ENCODE assay signal across 21 cellular contexts in genomic region chr18:49495074-49495473, GRCh38. TPM values are rescaled to one million over a fixed set of nuclear protein-coding genes. Genes with fewer than 3 reads are reported as not detected.
DNase-seq lines count a peak whose midpoint lies in the region; ATAC-seq and TF ChIP-seq lines count a peak whose summit lies in the region.
"Had no signal": no experiment of that assay in that cellular context is flagged by ENCODE, and none has a peak within 500 bp of the region (broad histone marks: within the 10 kb centered on the region; RNA-seq: fewer than 3 reads in every experiment).

No MANE protein-coding gene starts in this region.

- H2BK15ac ChIP-seq in H9 (ENCODE audit: low read depth, low read length) (no peak overlapping the region), mesenchymal stem cell (ENCODE audit: low read depth, poor library complexity, severe bottlenecking) (no peak overlapping the region)

- no peak overlapping the region for H3K14ac ChIP-seq in H9 (ENCODE audit: insufficient read depth, low read length)
- no peak overlapping the region for H3K14ac ChIP-seq in mesenchymal stem cell (ENCODE audit: low read length in 2 of 2)

- H3K27ac ChIP-seq in A673 (ENCODE audit: low read depth, low read length, poor library complexity, severe bottlenecking) (peak overlapping the region; percentile 29), H9 (ENCODE audit: insufficient read length, low read depth, low read length) (no peak overlapping the region), endodermal cell (ENCODE audit: low read depth, low read length) (no peak overlapping the region), mesenchymal stem cell (ENCODE audit: low read length, poor library complexity, severe bottlenecking) (no peak overlapping the region)
- H3K27ac ChIP-seq: Peyer's patch, SJCRH30 had no signal

- H2AFZ ChIP-seq in H9 (ENCODE audit: low read length) (no peak overlapping the region), mesenchymal stem cell (ENCODE audit: low read depth, low read length) (no peak overlapping the region)

- BruUV-seq in A673 (replicated peaks; lab: Mats Ljungman, UMichigan): no TSS peak

- H3K9me3 ChIP-seq in A673 (ENCODE audit: low read depth, low read length, poor library complexity, severe bottlenecking) (no peaks in the 10 kb centered on the region), H9 (ENCODE audit: control insufficient read depth, low read depth, low read length) (no peaks in the 10 kb centered on the region), endodermal cell (ENCODE audit: control insufficient read depth, low read length) (no peaks in the 10 kb centered on the region), mesenchymal stem cell (ENCODE audit: control insufficient read depth, low read length) (no peaks in the 10 kb centered on the region)
- H3K9me3 ChIP-seq: BE2C, Peyer's patch, SJCRH30 had no signal

- H3K79me1 ChIP-seq in H9 (ENCODE audit: insufficient read depth, low read depth, low read length, poor library complexity, severe bottlenecking) (no peaks in the 10 kb centered on the region), mesenchymal stem cell (replicated peaks; ENCODE audit: low read length, poor library complexity, severe bottlenecking) (no peaks in the 10 kb centered on the region)

- H3K4me3 ChIP-seq in A673 (ENCODE audit: low read depth, low read length, poor library complexity, severe bottlenecking): no peak overlapping the region
- H3K4me3 ChIP-seq in endodermal cell (ENCODE audit: low read length): peak overlapping the region; percentile 19
- no peak overlapping the region for H3K4me3 ChIP-seq in mesenchymal stem cell (ENCODE audit: insufficient read depth in 1 of 2, low read depth in 1 of 2, low read length in 2 of 2)
- H3K4me3 ChIP-seq: GM12878, Peyer's patch, SJCRH30 had no signal

- H3K36me3 Mint-ChIP-seq in H9 (ENCODE audit: insufficient read depth in 1 of 3, low read depth in 3 of 3): peaks cover 19 to 22% (median 20%) of the 10 kb centered on the region in 3 experiments
- H3K36me3 Mint-ChIP-seq in endodermal cell (ENCODE audit: low read depth): peaks cover 19% of the 10 kb centered on the region
- peaks cover 19% of the 10 kb centered on the region for H3K36me3 Mint-ChIP-seq in activated CD4-positive, alpha-beta memory T cell treated with anti-CD3 and anti-CD28 coated beads, Interleukin-2, amount 10 ng/mL, durations not matched to agents 7 days and 5 days (ENCODE audit: low read depth)
- no peaks in the 10 kb centered on the region for H3K36me3 Mint-ChIP-seq in glutamatergic neuron (ENCODE audit: unreplicated experiment)
- peaks cover 11 to 18% (median 11%) of the 10 kb centered on the region in 3 donors for H3K36me3 Mint-ChIP-seq in immature natural killer cell

- H3K4me3 Mint-ChIP-seq in H9 (peak overlapping the region in 1 of 2 experiments; percentile 7; a peak in 1 of 5 replicates), endodermal cell (no peak overlapping the region), glutamatergic neuron (ENCODE audit: unreplicated experiment) (no peak overlapping the region), immature natural killer cell (no peak overlapping the region)
- H3K4me3 Mint-ChIP-seq in activated CD4-positive, alpha-beta memory T cell treated with anti-CD3 and anti-CD28 coated beads, Interleukin-2, amount 10 ng/mL, durations not matched to agents 7 days and 5 days: no peak overlapping the region

- POLR2A ChIA-PET in A673 (lab: Charles Lee; ENCODE audit: low non-redundant PET): no interaction called here
- POLR2A ChIA-PET in activated CD4-positive, alpha-beta memory T cell treated with anti-CD3 and anti-CD28 coated beads, Interleukin-2, amount 10 ng/mL, durations not matched to agents 7 days and 5 days (lab: Charles Lee): interaction anchor here (3.2 kb wide), 1 partner anchor 8 kb away, joined by 14 read pairs; the partner anchor contains the start of gene C18orf32

- ATAC-seq in GM18498 (IDR thresholded peaks at IDR 0.05; ENCODE audit: unreplicated experiment): no peak
- ATAC-seq: GM12878 had no signal

- H3K18ac ChIP-seq in H9 (ENCODE audit: insufficient read length, low read depth, low read length) (no peak overlapping the region), mesenchymal stem cell (ENCODE audit: low read depth in 1 of 2, low read length in 2 of 2) (no peak overlapping the region)

- H2BK12ac ChIP-seq in H9 (ENCODE audit: insufficient read length, low read depth, low read length) (no peak overlapping the region), mesenchymal stem cell (ENCODE audit: low read length in 2 of 2) (no peak overlapping the region)

- H3K9ac ChIP-seq in H9 (ENCODE audit: extremely low read depth, insufficient read length, low read length) (no peak overlapping the region), endodermal cell (ENCODE audit: extremely low read depth, low read length, poor library complexity, severe bottlenecking) (no peak overlapping the region), mesenchymal stem cell (ENCODE audit: low read length) (peak overlapping the region; percentile 21)

- WGBS in H9 (ENCODE audit: extremely low coverage, insufficient read length, low lambda C conversion rate): no CpG with 5 or more reads among the region's 3 CpGs
- 69% methylated on average over 3 of the region's 3 CpGs; no CpG with 5 or more reads in 1 of the 2 experiments for WGBS in endodermal cell (ENCODE audit: insufficient coverage in 1 of 2, insufficient read length in 1 of 2), 2 experiments
- 61% methylated on average over 2 of the region's 3 CpGs for WGBS in mesenchymal stem cell

- no peak overlapping the region for H3T11ph ChIP-seq in H9 (ENCODE audit: low read length)

- H3K23me2 ChIP-seq in H9 (ENCODE audit: insufficient read length, low read depth, low read length, poor library complexity, severe bottlenecking): no peaks in the 10 kb centered on the region

- DNase-seq in A673 (ENCODE audit: low spot score) (no peak), H9 (peak; percentile 48), endodermal cell (peak; percentile 74), mesenchymal stem cell (no peak), glutamatergic neuron (no peak), immature natural killer cell (no peak)
- DNase-seq in activated CD4-positive, alpha-beta memory T cell treated with anti-CD3 and anti-CD28 coated beads, Interleukin-2, amount 10 ng/mL, durations not matched to agents 7 days and 5 days: no peak
- DNase-seq: BE2C; CD4-positive, CD25-positive, alpha-beta regulatory T cell; COR-L47; DMS79 treated with DMSO at 0.1 percent for 48 hours; GOT3; IMR-90; NCI-H1417 treated with DMSO at 0.1 percent for 48 hours; NCI-H187; NCI-H446; NCI-H526; Peyer's patch; SJCRH30 had no signal

- no peak overlapping the region for H2BK20ac ChIP-seq in H9 (ENCODE audit: low read depth, low read length, poor library complexity, severe bottlenecking)

- H2AK5ac ChIP-seq in H9 (ENCODE audit: insufficient read length, low read length) (no peak overlapping the region), mesenchymal stem cell (ENCODE audit: low read length, severe bottlenecking) (no peak overlapping the region)

- H3K36me3 ChIP-seq in A673 (ENCODE audit: insufficient read depth, low read length, poor library complexity, severe bottlenecking): peaks cover 17% of the 10 kb centered on the region
- H3K36me3 ChIP-seq in endodermal cell (ENCODE audit: control insufficient read depth, insufficient read depth, low read length): peaks cover 15% of the 10 kb centered on the region
- H3K36me3 ChIP-seq in mesenchymal stem cell (ENCODE audit: control insufficient read depth in 1 of 2, insufficient read depth in 2 of 2, low read depth in 1 of 2, low read length in 2 of 2): peaks cover 0 to 16% of the 10 kb centered on the region in 2 experiments

- H3K4ac ChIP-seq in H9 (ENCODE audit: low read depth, low read length): no peak overlapping the region
- no peak overlapping the region for H3K4ac ChIP-seq in mesenchymal stem cell (ENCODE audit: low read depth in 1 of 2, low read length in 2 of 2)

- H3K27ac Mint-ChIP-seq in H9: peak overlapping the region in 1 of 3 experiments; percentile 36; a peak in 1 of 7 replicates
- H3K27ac Mint-ChIP-seq in endodermal cell: peak overlapping the region; percentile 4
- no peak overlapping the region for H3K27ac Mint-ChIP-seq in activated CD4-positive, alpha-beta memory T cell treated with anti-CD3 and anti-CD28 coated beads, Interleukin-2, amount 10 ng/mL, durations not matched to agents 7 days and 5 days
- H3K27ac Mint-ChIP-seq in glutamatergic neuron (ENCODE audit: unreplicated experiment): no peak overlapping the region
- H3K27ac Mint-ChIP-seq in immature natural killer cell: no peak overlapping the region

- peaks cover 24% of the 10 kb centered on the region for H3K4me1 ChIP-seq in A673 (ENCODE audit: insufficient read depth, low read length, poor library complexity, severe bottlenecking)
- H3K4me1 ChIP-seq in H9 (ENCODE audit: insufficient read depth, low read length): peaks cover 2% of the 10 kb centered on the region; the same call in 1 of the 2 replicates
- H3K4me1 ChIP-seq in endodermal cell (ENCODE audit: control insufficient read depth, insufficient read depth, low read length): peaks cover 9% of the 10 kb centered on the region
- peaks cover 1% of the 10 kb centered on the region for H3K4me1 ChIP-seq in mesenchymal stem cell (ENCODE audit: control insufficient read depth, insufficient read depth, low read depth, low read length)
- H3K4me1 ChIP-seq: BE2C had no signal

- H3K4me2 ChIP-seq in H9 (ENCODE audit: insufficient read depth, insufficient read length, low read length): no peak overlapping the region
- H3K4me2 ChIP-seq in mesenchymal stem cell (ENCODE audit: low read length, poor library complexity, severe bottlenecking): no peak overlapping the region

- no peaks in the 10 kb centered on the region; the same call in 1 of the 2 replicates for H3K27me3 Mint-ChIP-seq in H9 (ENCODE audit: low read depth)
- H3K27me3 Mint-ChIP-seq in endodermal cell (ENCODE audit: insufficient read depth): no peaks in the 10 kb centered on the region
- H3K27me3 Mint-ChIP-seq in activated CD4-positive, alpha-beta memory T cell treated with anti-CD3 and anti-CD28 coated beads, Interleukin-2, amount 10 ng/mL, durations not matched to agents 7 days and 5 days: peaks cover 9% of the 10 kb centered on the region
- peaks cover 2% of the 10 kb centered on the region for H3K27me3 Mint-ChIP-seq in glutamatergic neuron (ENCODE audit: unreplicated experiment)
- peaks cover under 1 to 13% (median 5%) of the 10 kb centered on the region in 3 donors for H3K27me3 Mint-ChIP-seq in immature natural killer cell (ENCODE audit: low read depth in 3 of 3)

- no peak overlapping the region for H3K23ac ChIP-seq in H9 (ENCODE audit: insufficient read length, low read depth, low read length)
- H3K23ac ChIP-seq in mesenchymal stem cell (ENCODE audit: low read length in 2 of 2): no peak overlapping the region

- H4K8ac ChIP-seq in H9 (replicated peaks; ENCODE audit: insufficient read length, low read depth, low read length) (no peak overlapping the region), mesenchymal stem cell (ENCODE audit: low read length) (no peak overlapping the region)

- H3K27me3 ChIP-seq in A673 (replicated peaks; ENCODE audit: insufficient read depth, low read depth, low read length, poor library complexity): no peaks in the 10 kb centered on the region
- no peaks in the 10 kb centered on the region for H3K27me3 ChIP-seq in H9 (ENCODE audit: insufficient read depth, low read length)
- H3K27me3 ChIP-seq in endodermal cell (ENCODE audit: control insufficient read depth, insufficient read depth, low read length, poor library complexity, severe bottlenecking): no peaks in the 10 kb centered on the region
- no peaks in the 10 kb centered on the region for H3K27me3 ChIP-seq in mesenchymal stem cell (ENCODE audit: control insufficient read depth in 1 of 2, insufficient read depth in 1 of 2, low read length in 2 of 2)
- H3K27me3 ChIP-seq: BE2C, Peyer's patch, SJCRH30 had no signal

- intact Hi-C loops in A673 (cut with micrococcal nuclease; ENCODE audit: unreplicated experiment): no loop called here

- H2BK5ac ChIP-seq in H9 (ENCODE audit: insufficient read length, low read length) (no peak overlapping the region), mesenchymal stem cell (ENCODE audit: low read depth, low read length, poor library complexity, severe bottlenecking) (no peak overlapping the region)

- peaks cover 0 to 3% of the 10 kb centered on the region in 2 experiments; a peak in 1 of 5 replicates for H3K9me3 Mint-ChIP-seq in H9
- H3K9me3 Mint-ChIP-seq in endodermal cell: no peaks in the 10 kb centered on the region
- H3K9me3 Mint-ChIP-seq in activated CD4-positive, alpha-beta memory T cell treated with anti-CD3 and anti-CD28 coated beads, Interleukin-2, amount 10 ng/mL, durations not matched to agents 7 days and 5 days: no peaks in the 10 kb centered on the region
- H3K9me3 Mint-ChIP-seq in glutamatergic neuron (ENCODE audit: unreplicated experiment): peaks cover 5% of the 10 kb centered on the region
- H3K9me3 Mint-ChIP-seq in immature natural killer cell: no peaks in the 10 kb centered on the region
- H3K9me3 Mint-ChIP-seq: CD4-positive, CD25-positive, alpha-beta regulatory T cell had no signal

- TF ChIP-seq CTCF in A673 (conservative IDR thresholded peaks at IDR 0.05; ENCODE audit: low read depth, low read length) (no peak), H9 (conservative IDR thresholded peaks at IDR 0.05) (no peak), endodermal cell (conservative IDR thresholded peaks at IDR 0.05) (peak; percentile 15), glutamatergic neuron (IDR thresholded peaks at IDR 0.05; ENCODE audit: partially characterized antibody, unreplicated experiment) (no peak)

- H4K20me1 ChIP-seq in H9 (ENCODE audit: control insufficient read depth, insufficient read depth, insufficient read length): no peaks in the 10 kb centered on the region

- H3K56ac ChIP-seq in H9 (ENCODE audit: insufficient read length, low read depth, low read length): no peak overlapping the region

- CTCF ChIA-PET in A673 (lab: Charles Lee): interaction anchor here (0.6 kb wide), 1 partner anchor 290 kb away, joined by 8 read pairs; no protein-coding TSS in a partner anchor
- CTCF ChIA-PET in activated CD4-positive, alpha-beta memory T cell treated with anti-CD3 and anti-CD28 coated beads, Interleukin-2, amount 10 ng/mL, durations not matched to agents 7 days and 5 days (lab: Charles Lee): interaction anchor here (1.5 kb wide), 1 partner anchor 16 kb away, joined by 5 read pairs; no protein-coding TSS in a partner anchor

- peaks cover 6% of the 10 kb centered on the region for H3K79me2 ChIP-seq in H9 (ENCODE audit: insufficient read depth, low read length)

- no peak overlapping the region for H2BK120ac ChIP-seq in H9 (ENCODE audit: low read depth, low read length, poor library complexity, severe bottlenecking)
- H2BK120ac ChIP-seq in mesenchymal stem cell (ENCODE audit: low read depth, low read length): no peak overlapping the region

- H4K91ac ChIP-seq in H9 (ENCODE audit: insufficient read length, low read depth, low read length): no peak overlapping the region
- no peak overlapping the region for H4K91ac ChIP-seq in mesenchymal stem cell (ENCODE audit: low read length)

- H3K4me1 Mint-ChIP-seq in H9: peaks cover 62 to 78% of the 10 kb centered on the region in 2 experiments
- peaks cover 52% of the 10 kb centered on the region for H3K4me1 Mint-ChIP-seq in endodermal cell
- H3K4me1 Mint-ChIP-seq in activated CD4-positive, alpha-beta memory T cell treated with anti-CD3 and anti-CD28 coated beads, Interleukin-2, amount 10 ng/mL, durations not matched to agents 7 days and 5 days: peaks cover 22% of the 10 kb centered on the region
- peaks cover 21% of the 10 kb centered on the region for H3K4me1 Mint-ChIP-seq in glutamatergic neuron (ENCODE audit: low read depth, unreplicated experiment)
- H3K4me1 Mint-ChIP-seq in immature natural killer cell: peaks cover 25 to 32% of the 10 kb centered on the region in 2 donors

- no peak overlapping the region for H4K5ac ChIP-seq in H9 (ENCODE audit: insufficient read length, low read depth, low read length)

RNA-seq across cellular contexts. Expression of gene RPL17, which starts 2.8 kb away (rescaled TPM):
- total RNA-seq in A673 (2021): 1,734 and 1,770 TPM in 2 replicates
- total RNA-seq in H9 (2021): 2,741 and 2,816 TPM in 2 replicates
- 1,000 to 10,000 TPM; 1,984 to 2,143 TPM for total RNA-seq in endodermal cell
- 2,711 TPM for polyA plus RNA-seq in endodermal cell (2013, experiment 1 of 2)
- polyA plus RNA-seq in endodermal cell (2013, experiment 2 of 2): 2,580 TPM
- 4,053 TPM for polyA plus RNA-seq in mesenchymal stem cell (2013, experiment 1 of 2)
- 4,052 TPM for polyA plus RNA-seq in mesenchymal stem cell (2013, experiment 2 of 2)
- 1,000 to 10,000 TPM; 1,460 to 1,462 TPM for total RNA-seq in activated CD4-positive, alpha-beta memory T cell treated with anti-CD3 and anti-CD28 coated beads, Interleukin-2, amount 10 ng/mL, durations not matched to agents 7 days and 5 days
- 990 TPM for total RNA-seq in glutamatergic neuron (ENCODE audit: unreplicated experiment)
- polyA plus RNA-seq in immature natural killer cell: 1,000 to 10,000 TPM in 1 of 3 donors, 100 to 1,000 TPM in 2; 713 to 1,228 (median 972) TPM

RNA-seq across cellular contexts. Expression of gene C18orf32, which starts 8.0 kb away (rescaled TPM):
- total RNA-seq in A673 (2021): 43.8 and 45.2 TPM in 2 replicates
- 24.4 and 26.7 TPM in 2 replicates for total RNA-seq in H9 (2021)
- total RNA-seq in endodermal cell: 10 to 100 TPM; 31.4 to 32.9 TPM
- 54.5 TPM for polyA plus RNA-seq in endodermal cell (2013, experiment 1 of 2)
- 59.0 TPM for polyA plus RNA-seq in endodermal cell (2013, experiment 2 of 2)
- polyA plus RNA-seq in mesenchymal stem cell (2013, experiment 1 of 2): 68.1 TPM
- 71.5 TPM for polyA plus RNA-seq in mesenchymal stem cell (2013, experiment 2 of 2)
- total RNA-seq in activated CD4-positive, alpha-beta memory T cell treated with anti-CD3 and anti-CD28 coated beads, Interleukin-2, amount 10 ng/mL, durations not matched to agents 7 days and 5 days: 10 to 100 TPM; 31.7 to 33.7 TPM
- total RNA-seq in glutamatergic neuron (ENCODE audit: unreplicated experiment): 122 TPM
- polyA plus RNA-seq in immature natural killer cell: 100 to 1,000 TPM; 106 to 170 (median 122) TPM

RNA-seq across cellular contexts. Expression of gene DYM, which starts 34.6 kb away (rescaled TPM):
- total RNA-seq in A673 (2021): 56.2 and 63.2 TPM in 2 replicates
- total RNA-seq in H9 (2021): 53.8 and 57.4 TPM in 2 replicates
- total RNA-seq in endodermal cell: 10 to 100 TPM; 62.2 to 77.4 TPM
- polyA plus RNA-seq in endodermal cell (2013, experiment 1 of 2): 49.4 TPM
- polyA plus RNA-seq in endodermal cell (2013, experiment 2 of 2): 44.0 TPM
- 41.0 TPM for polyA plus RNA-seq in mesenchymal stem cell (2013, experiment 1 of 2)
- 43.8 TPM for polyA plus RNA-seq in mesenchymal stem cell (2013, experiment 2 of 2)
- 10 to 100 TPM; 57.2 to 59.1 TPM for total RNA-seq in activated CD4-positive, alpha-beta memory T cell treated with anti-CD3 and anti-CD28 coated beads, Interleukin-2, amount 10 ng/mL, durations not matched to agents 7 days and 5 days
- 39.0 TPM for total RNA-seq in glutamatergic neuron (ENCODE audit: unreplicated experiment)
- 10 to 100 TPM; 29.6 to 51.1 (median 31.2) TPM for polyA plus RNA-seq in immature natural killer cell

Comparison
In these comparisons a context has a peak if more than half of its experiments do, and no peak if none do; other contexts are left out.
1. DNase-seq: peak in H9 (single experiment) and endodermal cell (single experiment); none in A673 (single experiment), mesenchymal stem cell (single experiment), activated CD4-positive, alpha-beta memory T cell treated with anti-CD3 and anti-CD28 coated beads, Interleukin-2, amount 10 ng/mL, durations not matched to agents 7 days and 5 days (single experiment), glutamatergic neuron (single experiment) and immature natural killer cell (0 of 3).